In genomic region chr5:180116441-180117377, GRCh38 we compare ENCODE assay signal across 12 cellular contexts. TPM values are rescaled to one million over a fixed set of nuclear protein-coding genes. Genes with fewer than 3 reads are reported as not detected.
DNase-seq lines count a peak whose midpoint lies in the region; ATAC-seq and TF ChIP-seq lines count a peak whose summit lies in the region.
"Had no signal": no experiment of that assay in that cellular context is flagged by ENCODE, and none has a peak within 500 bp of the region (broad histone marks: within the 10 kb centered on the region; RNA-seq: fewer than 3 reads in every experiment).

No MANE protein-coding gene starts in this region.

- no peak for TF ChIP-seq POLR2A in thyroid gland (IDR thresholded peaks at IDR 0.05)

- H3K27ac Mint-ChIP-seq in activated T-cell treated with anti-CD3 and anti-CD28 coated beads, Interleukin-2, amount 50 U/mL, for 24 hours = no peak overlapping the region
- H3K27ac Mint-ChIP-seq: activated naive CD8-positive, alpha-beta T cell treated with anti-CD3 and anti-CD28 coated beads, Interleukin-2, amount 10 ng/mL, durations not matched to agents 7 days and 5 days; effector memory CD8-positive, alpha-beta T cell; natural killer cell had no signal

- H3K9me3 ChIP-seq in RWPE2 (ENCODE audit: severe bottlenecking) (no peaks in the 10 kb centered on the region), thyroid gland (no peaks in the 10 kb centered on the region)

- POLR2A ChIA-PET in HEK293T (lab: Yijun Ruan, JAX) = no interaction called here

- intact Hi-C loops in thyroid gland (cut with DNase I) = loop anchor here (10.0 kb wide), 1 partner anchor 208 kb away; no protein-coding TSS in a partner anchor

- CTCF ChIA-PET in HEK293T (lab: Yijun Ruan, JAX) = no interaction called here

- DNase-seq in activated T-cell treated with anti-CD3 and anti-CD28 coated beads, Interleukin-2, amount 50 U/mL, for 24 hours = peak; percentile 7
- DNase-seq in activated T-cell treated with anti-CD3 and anti-CD28 coated beads, Interleukin-2, amount 50 U/mL, for 4 hours = no peak
- DNase-seq in RWPE2 (ENCODE audit: low spot score) (peak; percentile 66), islet precursor cell (peak; percentile 55), thyroid gland (peak; percentile 71 to 77), SHP77 treated with DMSO at 0.1 percent for 48 hours (lab: John Stamatoyannopoulos, UW) (no peak), HEK293T (ENCODE audit: extremely low spot score) (no peak)
- DNase-seq: activated naive CD8-positive, alpha-beta T cell treated with anti-CD3 and anti-CD28 coated beads, Interleukin-2, amount 10 ng/mL, durations not matched to agents 7 days and 5 days; effector memory CD8-positive, alpha-beta T cell; MV-4-11; natural killer cell had no signal

- no peak overlapping the region for H3K4me3 Mint-ChIP-seq in activated T-cell treated with anti-CD3 and anti-CD28 coated beads, Interleukin-2, amount 50 U/mL, for 24 hours
- H3K4me3 Mint-ChIP-seq in activated T-cell treated with anti-CD3 and anti-CD28 coated beads, Interleukin-2, amount 50 U/mL, for 4 hours = no peak overlapping the region
- H3K4me3 Mint-ChIP-seq: activated naive CD8-positive, alpha-beta T cell treated with anti-CD3 and anti-CD28 coated beads, Interleukin-2, amount 10 ng/mL, durations not matched to agents 7 days and 5 days; effector memory CD8-positive, alpha-beta T cell; natural killer cell had no signal

- H3K36me3 Mint-ChIP-seq in activated T-cell treated with anti-CD3 and anti-CD28 coated beads, Interleukin-2, amount 50 U/mL, for 24 hours (ENCODE audit: low read depth) = no peaks in the 10 kb centered on the region
- H3K36me3 Mint-ChIP-seq in activated T-cell treated with anti-CD3 and anti-CD28 coated beads, Interleukin-2, amount 50 U/mL, for 4 hours (ENCODE audit: insufficient read depth) = no peaks in the 10 kb centered on the region
- H3K36me3 Mint-ChIP-seq: activated naive CD8-positive, alpha-beta T cell treated with anti-CD3 and anti-CD28 coated beads, Interleukin-2, amount 10 ng/mL, durations not matched to agents 7 days and 5 days; natural killer cell had no signal

- no peak overlapping the region for H3K27ac ChIP-seq in RWPE2 (ENCODE audit: poor library complexity, severe bottlenecking)
- no peak overlapping the region for H3K27ac ChIP-seq in thyroid gland

- no peaks in the 10 kb centered on the region for H3K27me3 ChIP-seq in RWPE2 (ENCODE audit: insufficient read depth, poor library complexity, severe bottlenecking)
- no peaks in the 10 kb centered on the region for H3K27me3 ChIP-seq in thyroid gland

- H3K27me3 Mint-ChIP-seq in activated T-cell treated with anti-CD3 and anti-CD28 coated beads, Interleukin-2, amount 50 U/mL, for 24 hours = peaks cover 5% of the 10 kb centered on the region
- H3K27me3 Mint-ChIP-seq in activated T-cell treated with anti-CD3 and anti-CD28 coated beads, Interleukin-2, amount 50 U/mL, for 4 hours (ENCODE audit: low read depth) = peaks cover 7% of the 10 kb centered on the region
- H3K27me3 Mint-ChIP-seq: activated naive CD8-positive, alpha-beta T cell treated with anti-CD3 and anti-CD28 coated beads, Interleukin-2, amount 10 ng/mL, durations not matched to agents 7 days and 5 days had no signal

- H3K4me1 Mint-ChIP-seq in activated T-cell treated with anti-CD3 and anti-CD28 coated beads, Interleukin-2, amount 50 U/mL, for 24 hours (ENCODE audit: low read depth) = no peaks in the 10 kb centered on the region
- H3K4me1 Mint-ChIP-seq in activated T-cell treated with anti-CD3 and anti-CD28 coated beads, Interleukin-2, amount 50 U/mL, for 4 hours (ENCODE audit: low read depth) = no peaks in the 10 kb centered on the region
- H3K4me1 Mint-ChIP-seq: activated naive CD8-positive, alpha-beta T cell treated with anti-CD3 and anti-CD28 coated beads, Interleukin-2, amount 10 ng/mL, durations not matched to agents 7 days and 5 days; natural killer cell had no signal

- H3K4me1 ChIP-seq in RWPE2 (ENCODE audit: insufficient read depth, poor library complexity, severe bottlenecking) (no peaks in the 10 kb centered on the region), thyroid gland (peaks cover 3 to 6% of the 10 kb centered on the region in 2 donors)

- no peak overlapping the region for H3K4me3 ChIP-seq in RWPE2 (ENCODE audit: severe bottlenecking)
- no peak overlapping the region for H3K4me3 ChIP-seq in thyroid gland (replicated peaks in 1 of 3)

- no peaks in the 10 kb centered on the region for H3K9me3 Mint-ChIP-seq in activated T-cell treated with anti-CD3 and anti-CD28 coated beads, Interleukin-2, amount 50 U/mL, for 24 hours
- H3K9me3 Mint-ChIP-seq in activated T-cell treated with anti-CD3 and anti-CD28 coated beads, Interleukin-2, amount 50 U/mL, for 4 hours = no peaks in the 10 kb centered on the region
- H3K9me3 Mint-ChIP-seq: activated naive CD8-positive, alpha-beta T cell treated with anti-CD3 and anti-CD28 coated beads, Interleukin-2, amount 10 ng/mL, durations not matched to agents 7 days and 5 days; effector memory CD8-positive, alpha-beta T cell; natural killer cell had no signal

- no peaks in the 10 kb centered on the region for H3K36me3 ChIP-seq in RWPE2 (ENCODE audit: low read depth)
- H3K36me3 ChIP-seq in thyroid gland = no peaks in the 10 kb centered on the region

- ATAC-seq in activated T-cell treated with anti-CD3 and anti-CD28 coated beads, Interleukin-2, amount 50 U/mL, for 4 hours = no peak
- ATAC-seq in RWPE2 (ENCODE audit: low read depth) (peak; percentile 73), GM21576 (IDR thresholded peaks at IDR 0.05; ENCODE audit: unreplicated experiment) (no peak)
- ATAC-seq: effector memory CD8-positive, alpha-beta T cell; natural killer cell had no signal

- TF ChIP-seq CTCF in RWPE2 (IDR thresholded peaks at IDR 0.05; ENCODE audit: poor library complexity, severe bottlenecking) = peak; percentile 68
- TF ChIP-seq CTCF in thyroid gland (IDR thresholded peaks at IDR 0.05) = peak; percentile 9 to 69 (median 60)

- WGBS in thyroid gland, 2 donors = 71 to 90% methylated on average over 17 to 18 of the region's 28 CpGs

TF ChIP-seq in HEK293T, 16 proteins besides CTCF, POLR2A, EP300 and RAD21:
- TF ChIP-seq NFRKB (IDR thresholded peaks at IDR 0.05) (no peak), SUZ12 (IDR thresholded peaks at IDR 0.05) (no peak), HDGF (IDR thresholded peaks at IDR 0.05; ENCODE audit: borderline replicate concordance) (no peak), ARNT (IDR thresholded peaks at IDR 0.05) (no peak), FOXA1 (IDR thresholded peaks at IDR 0.05) (no peak), ELF4 (IDR thresholded peaks at IDR 0.05) (no peak), LEF1 (IDR thresholded peaks at IDR 0.05; ENCODE audit: borderline replicate concordance) (no peak), CTBP1 (IDR thresholded peaks at IDR 0.05; ENCODE audit: borderline replicate concordance) (no peak), PKNOX1 (IDR thresholded peaks at IDR 0.05) (no peak), L3MBTL2 (conservative IDR thresholded peaks at IDR 0.05) (no peak)

RNA-seq across cellular contexts. Expression of gene RNF130, which starts 45.1 kb away (rescaled TPM):
- 10 to 100 TPM; 17.2 to 19.5 (median 18.4) TPM for total RNA-seq in activated T-cell treated with anti-CD3 and anti-CD28 coated beads, Interleukin-2, amount 50 U/mL, for 4 hours
- 100 to 1,000 TPM in 1 of 4 donors, 10 to 100 TPM in 3; 55.0 to 121 (median 69.4) TPM for total RNA-seq in thyroid gland

Comparison
In these comparisons a context has a peak if more than half of its experiments do, and no peak if none do; other contexts are left out.
1. DNase-seq: peak in activated T-cell treated with anti-CD3 and anti-CD28 coated beads, Interleukin-2, amount 50 U/mL, for 24 hours (single experiment), RWPE2 (single experiment), islet precursor cell (single experiment) and thyroid gland (2 of 2); none in activated T-cell treated with anti-CD3 and anti-CD28 coated beads, Interleukin-2, amount 50 U/mL, for 4 hours (single experiment), SHP77 treated with DMSO at 0.1 percent for 48 hours (single experiment) and HEK293T (single experiment).